In the genomic region with DNA sequence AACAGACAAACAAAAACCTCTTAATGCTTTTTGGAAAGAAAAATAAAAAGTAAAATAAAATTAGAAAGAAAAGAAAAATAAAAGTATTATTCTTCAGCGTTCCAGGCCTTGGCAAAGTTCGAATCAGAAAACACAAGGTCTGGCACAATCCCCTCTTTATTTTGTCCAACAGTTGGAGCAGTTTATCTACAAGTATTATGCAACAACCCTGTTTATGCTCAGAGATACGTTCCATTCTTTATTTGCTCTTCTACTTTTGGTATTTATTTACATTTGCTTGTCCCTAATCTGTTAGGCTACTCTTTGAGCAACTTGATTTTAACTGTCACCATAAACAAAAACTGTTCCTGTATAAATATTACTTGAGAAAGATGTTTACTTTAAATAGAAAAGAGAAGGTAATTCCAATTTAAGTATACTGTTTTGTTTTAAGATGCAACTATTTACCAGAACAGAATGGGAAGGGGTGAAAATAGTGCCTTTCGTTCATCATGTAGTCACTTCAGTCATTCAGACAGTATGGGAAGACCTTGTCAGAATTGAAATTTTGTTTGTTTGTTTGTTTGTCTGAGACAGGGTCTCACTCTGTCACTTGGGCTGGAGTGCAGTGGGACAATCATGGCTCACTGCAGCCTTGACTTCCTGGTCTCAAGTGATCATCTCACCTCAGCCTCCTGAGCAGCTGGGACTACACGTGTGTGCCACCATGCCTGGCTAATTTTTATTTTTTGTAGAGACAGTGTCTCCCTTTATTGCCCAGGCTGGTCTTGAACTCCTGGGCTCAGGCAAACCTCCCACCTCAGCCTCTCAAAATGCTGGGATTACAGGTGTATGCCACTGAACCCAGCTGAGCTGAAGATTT, we compare ENCODE assay signal across 13 cellular contexts. TPM values are rescaled to one million over a fixed set of nuclear protein-coding genes. Genes with fewer than 3 reads are reported as not detected.
DNase-seq lines count a peak whose midpoint lies in the region; ATAC-seq and TF ChIP-seq lines count a peak whose summit lies in the region.
"Had no signal": no experiment of that assay in that cellular context is flagged by ENCODE, and none has a peak within 500 bp of the region (broad histone marks: within the 10 kb centered on the region; RNA-seq: fewer than 3 reads in every experiment).

No MANE protein-coding gene starts in this region.

- peaks cover 47 to 92% of the 10 kb centered on the region in 2 donors for H3K36me3 ChIP-seq in ascending aorta
- peaks cover 100% of the 10 kb centered on the region for H3K36me3 ChIP-seq in right atrium auricular region
- H3K36me3 ChIP-seq in urinary bladder (ENCODE audit: insufficient read depth): peaks cover 8% of the 10 kb centered on the region

- no peaks in the 10 kb centered on the region for H3K27me3 ChIP-seq in ascending aorta
- no peaks in the 10 kb centered on the region for H3K27me3 ChIP-seq in right atrium auricular region

- H3K9me3 ChIP-seq in ascending aorta: no peaks in the 10 kb centered on the region
- H3K9me3 ChIP-seq in right atrium auricular region: no peaks in the 10 kb centered on the region

- intact Hi-C loops in ascending aorta (cut with DNase I): no loop called here

- ATAC-seq in GM18873 (IDR thresholded peaks at IDR 0.05; ENCODE audit: low FRiP score, unreplicated experiment): no peak
- ATAC-seq: effector memory CD8-positive, alpha-beta T cell had no signal

- WGBS in urinary bladder: 39% methylated on average over 5 of the region's 5 CpGs

- H3K4me1 ChIP-seq in ascending aorta (peaks cover 4 to 32% of the 10 kb centered on the region in 2 donors), right atrium auricular region (peaks cover 0 to 72% of the 10 kb centered on the region in 2 donors), urinary bladder (ENCODE audit: insufficient read depth) (no peaks in the 10 kb centered on the region)

- no peak for DNase-seq in ascending aorta (ENCODE audit: low spot score in 2 of 2)
- DNase-seq in right atrium auricular region (ENCODE audit: low spot score): no peak
- DNase-seq in pons (ENCODE audit: low spot score): peak; percentile 80
- DNase-seq in NCI-H1092 treated with DMSO at 0.1 percent for 48 hours (lab: John Stamatoyannopoulos, UW): no peak
- no peak for DNase-seq in NCI-H2227 treated with DMSO at 0.1 percent for 48 hours (lab: John Stamatoyannopoulos, UW)
- DNase-seq: activated CD4-positive, CD25-positive, alpha-beta regulatory T cell; CD4-positive, alpha-beta T cell; effector memory CD8-positive, alpha-beta T cell; GOT3; OCI-M1; SW 1271 had no signal

- TF ChIP-seq CTCF in ascending aorta (IDR thresholded peaks at IDR 0.05) (no peak), right atrium auricular region (IDR thresholded peaks at IDR 0.05) (no peak)

- H3K27ac ChIP-seq in ascending aorta: peak overlapping the region; percentile 42 to 53
- peak overlapping the region; percentile 48 to 100 for H3K27ac ChIP-seq in right atrium auricular region
- peak overlapping the region; percentile 80 for H3K27ac ChIP-seq in urinary bladder (ENCODE audit: low read depth)

- H3K4me3 ChIP-seq in ascending aorta (peak overlapping the region; percentile 86 to 95), right atrium auricular region (peak overlapping the region; percentile 79 to 97), urinary bladder (ENCODE audit: low read depth, low read length) (peak overlapping the region; percentile 36)

RNA-seq across cellular contexts. Expression of gene PDK4, which starts 5.7 kb away (rescaled TPM):
- total RNA-seq in ascending aorta (227 TPM), right atrium auricular region (100 to 1,000 TPM; 337 to 712 TPM), urinary bladder (16.4 TPM)
- 183 TPM for polyA plus RNA-seq in urinary bladder
- total RNA-seq: CD4-positive, alpha-beta T cell had no signal

Comparison
In these comparisons a context has a peak if more than half of its experiments do, and no peak if none do; other contexts are left out.
1. H3K4me3 ChIP-seq: peak in every context shown above with its lines; median percentile 90 in ascending aorta; 88 in right atrium auricular region; 36 in urinary bladder.
2. RNA of gene PDK4, which starts 5.7 kb away (total RNA-seq): 337 to 712 TPM in right atrium auricular region and 227 TPM in ascending aorta (single experiment); 16.4 TPM in urinary bladder (single experiment); every median in the first group is over 10 times any median in the second.
3. Peak in every context shown above with its lines, with median percentiles within 50 percentile points of each other: H3K27ac ChIP-seq.